In genomic region chr4:186587416-186588018, GRCh38 we compare ENCODE assay signal across 9 cellular contexts. TPM values are rescaled to one million over a fixed set of nuclear protein-coding genes. Genes with fewer than 3 reads are reported as not detected.
DNase-seq lines count a peak whose midpoint lies in the region; ATAC-seq and TF ChIP-seq lines count a peak whose summit lies in the region.
"Had no signal": no experiment of that assay in that cellular context is flagged by ENCODE, and none has a peak within 500 bp of the region (broad histone marks: within the 10 kb centered on the region; RNA-seq: fewer than 3 reads in every experiment).

No MANE protein-coding gene starts in this region.

- H3K27ac ChIP-seq in KMS-11 (no peak overlapping the region), lung (ENCODE audit: low read depth in 1 of 2, low read length in 1 of 2) (no peak overlapping the region)
- H3K27ac ChIP-seq: epithelial cell of prostate had no signal

- CTCF ChIA-PET in activated CD4-positive, alpha-beta T cell treated with anti-CD3 and anti-CD28 coated beads for 36 hours (lab: Charles Lee): interaction anchor here (0.6 to 1.7 kb wide), 15 partner anchors 10 to 301 kb away, joined by 3 to 22 read pairs (median 3); no protein-coding TSS in a partner anchor

- ATAC-seq in GM19468 (IDR thresholded peaks at IDR 0.05; ENCODE audit: extremely low read depth, unreplicated experiment) (peak; percentile 76), lung (ENCODE audit: insufficient read depth, low FRiP score) (no peak)
- no peak for ATAC-seq in activated CD4-positive, alpha-beta T cell treated with anti-CD3 and anti-CD28 coated beads for 36 hours

- peak; percentile 88 for TF ChIP-seq CTCF in KMS-11 (conservative IDR thresholded peaks at IDR 0.05; ENCODE audit: low read depth, low read length)
- peak; percentile 67 for TF ChIP-seq CTCF in lung (IDR thresholded peaks at IDR 0.05; ENCODE audit: control extremely low read depth, extremely low read depth)

- no peaks in the 10 kb centered on the region for H3K27me3 Mint-ChIP-seq in activated CD4-positive, alpha-beta T cell treated with anti-CD3 and anti-CD28 coated beads for 36 hours

- H3K9ac ChIP-seq in KMS-11: no peak overlapping the region

- no peaks in the 10 kb centered on the region for H3K79me2 ChIP-seq in KMS-11 (ENCODE audit: insufficient read depth, low read depth)

- no peaks in the 10 kb centered on the region for H4K20me1 ChIP-seq in KMS-11 (ENCODE audit: insufficient read depth)

- H3K4me3 ChIP-seq in KMS-11 (IDR thresholded peaks at IDR 0.05; ENCODE audit: insufficient read depth, low read depth, low read length) (no peak overlapping the region), lung (no peak overlapping the region)

- H3K27me3 ChIP-seq in KMS-11 (ENCODE audit: insufficient read depth, low read depth) (no peaks in the 10 kb centered on the region), lung (ENCODE audit: control insufficient read depth, insufficient read depth) (no peaks in the 10 kb centered on the region)

- 35 to 38% methylated on average over 4 of the region's 4 CpGs for WGBS in lung, 2 donors

- H3K36me3 ChIP-seq in KMS-11 (ENCODE audit: insufficient read depth): no peaks in the 10 kb centered on the region
- H3K36me3 ChIP-seq in lung (ENCODE audit: control insufficient read depth in 2 of 2, insufficient read depth in 2 of 2, low read length in 2 of 2): peaks cover 6 to 12% of the 10 kb centered on the region in 2 donors

- H3K36me3 Mint-ChIP-seq in activated CD4-positive, alpha-beta T cell treated with anti-CD3 and anti-CD28 coated beads for 36 hours (ENCODE audit: low read depth): no peaks in the 10 kb centered on the region

- H2AFZ ChIP-seq in KMS-11 (ENCODE audit: low read depth): no peak overlapping the region

- no peak overlapping the region for H3K27ac Mint-ChIP-seq in activated CD4-positive, alpha-beta T cell treated with anti-CD3 and anti-CD28 coated beads for 36 hours

- no peak overlapping the region for H3K4me2 ChIP-seq in KMS-11

- DNase-seq in EL (peak; percentile 58), dermis blood vessel endothelial cell (peak; percentile 75), lung (ENCODE audit: low spot score) (peak; percentile 56), GOT3 (lab: John Stamatoyannopoulos, UW) (no peak)
- peak; percentile 78 for DNase-seq in activated CD4-positive, alpha-beta T cell treated with anti-CD3 and anti-CD28 coated beads for 36 hours
- peak; percentile 11 to 39 for DNase-seq in stimulated activated CD8-positive, alpha-beta memory T cell treated with anti-CD3 and anti-CD28 coated beads, Interleukin-2, amount 100 ng/mL, for 1 hour (ENCODE audit: low read depth in 2 of 2)

- H3K9me3 Mint-ChIP-seq in activated CD4-positive, alpha-beta T cell treated with anti-CD3 and anti-CD28 coated beads for 36 hours (ENCODE audit: low read depth): peaks cover 2% of the 10 kb centered on the region

- no peaks in the 10 kb centered on the region for H3K4me1 Mint-ChIP-seq in activated CD4-positive, alpha-beta T cell treated with anti-CD3 and anti-CD28 coated beads for 36 hours

- no peak overlapping the region for H3K4me3 Mint-ChIP-seq in activated CD4-positive, alpha-beta T cell treated with anti-CD3 and anti-CD28 coated beads for 36 hours

- no peaks in the 10 kb centered on the region for H3K4me1 ChIP-seq in KMS-11 (ENCODE audit: low read depth, poor library complexity, severe bottlenecking)
- H3K4me1 ChIP-seq in lung (ENCODE audit: control insufficient read depth in 2 of 2, insufficient read depth in 2 of 2, low read length in 2 of 2): no peaks in the 10 kb centered on the region

- intact Hi-C loops in activated CD4-positive, alpha-beta T cell treated with anti-CD3 and anti-CD28 coated beads for 36 hours (cut with DNase I, micrococcal nuclease): loop anchor here (1.0 kb wide), 1 partner anchor 290 kb away; no protein-coding TSS in a partner anchor

- POLR2A ChIA-PET in activated CD4-positive, alpha-beta T cell treated with anti-CD3 and anti-CD28 coated beads for 36 hours (lab: Charles Lee): no interaction called here

- no peaks in the 10 kb centered on the region for H3K9me3 ChIP-seq in lung (ENCODE audit: control insufficient read depth in 2 of 2, insufficient read depth in 1 of 2, low read length in 1 of 2)

RNA-seq across cellular contexts. Expression of gene MTNR1A, which starts 32.1 kb away (rescaled TPM):
- not detected for total RNA-seq in activated CD4-positive, alpha-beta T cell treated with anti-CD3 and anti-CD28 coated beads for 36 hours
- not detected in 2 replicates for total RNA-seq in dermis blood vessel endothelial cell
- under 1 TPM in 1 of 2 donors, not detected in 1; 0.51 TPM for total RNA-seq in lung
- polyA plus RNA-seq in lung: under 1 TPM in 1 of 2 donors, not detected in 1; 0.16 TPM
